Comparison of ENCODE assay signal across 12 cellular contexts in genomic region chr2:63053235-63053888, GRCh38. TPM values are rescaled to one million over a fixed set of nuclear protein-coding genes. Genes with fewer than 3 reads are reported as not detected.
A peak's percentile ranks its signal among the peaks of the same experiment; 100 is the strongest.
DNase-seq lines count a peak whose midpoint lies in the region; ATAC-seq and TF ChIP-seq lines count a peak whose summit lies in the region.
"Had no signal": no experiment of that assay in that cellular context is flagged by ENCODE, and none has a peak within 500 bp of the region (broad histone marks: within the 10 kb centered on the region; RNA-seq: fewer than 3 reads in every experiment).

No MANE protein-coding gene starts in this region.

- H3K4me1 ChIP-seq in CD4-positive, alpha-beta memory T cell (ENCODE audit: insufficient read depth, low read length): peaks cover 72% of the 10 kb centered on the region
- H3K4me1 ChIP-seq in H9 (ENCODE audit: insufficient read depth, low read length) (peaks cover 8% of the 10 kb centered on the region; the same call in 1 of the 2 replicates), colonic mucosa (peaks cover 19% of the 10 kb centered on the region), neural progenitor cell (peaks cover 51% of the 10 kb centered on the region), lower lobe of right lung (peaks cover 79% of the 10 kb centered on the region), tibial artery (peaks cover 6 to 74% (median 55%) of the 10 kb centered on the region in 4 donors), mammary epithelial cell (ENCODE audit: insufficient read depth, low read length) (peaks cover 7% of the 10 kb centered on the region)

- no peak overlapping the region for H3K14ac ChIP-seq in H9 (ENCODE audit: insufficient read depth, low read length)

- H3K23ac ChIP-seq in H9 (ENCODE audit: insufficient read length, low read depth, low read length): no peak overlapping the region

- POLR2A ChIA-PET in CD4-positive, alpha-beta memory T cell (lab: Charles Lee; ENCODE audit: partially characterized antibody): no interaction called here

- no peak for DNase-seq in CD4-positive, alpha-beta memory T cell
- DNase-seq in H9: no peak
- DNase-seq in colonic mucosa: no peak
- DNase-seq in neural progenitor cell (ENCODE audit: low spot score): peak; percentile 43
- no peak for DNase-seq in lower lobe of right lung
- no peak for DNase-seq in tibial artery
- DNase-seq in mammary epithelial cell: no peak
- no peak for DNase-seq in Calu3
- DNase-seq: adrenal gland, C1 segment of cervical spinal cord had no signal

- H3K9ac ChIP-seq in H9 (ENCODE audit: extremely low read depth, insufficient read length, low read length) (no peak overlapping the region), colonic mucosa (ENCODE audit: low read depth in 2 of 2, low read length in 2 of 2) (no peak overlapping the region), neural progenitor cell (no peak overlapping the region), mammary epithelial cell (ENCODE audit: insufficient read depth, low read length) (no peak overlapping the region)

- no peak overlapping the region for H3K4ac ChIP-seq in H9 (ENCODE audit: low read depth, low read length)

- peak overlapping the region in 1 of 7 donors; percentile 53 for H3K27ac Mint-ChIP-seq in CD4-positive, alpha-beta memory T cell
- H3K27ac Mint-ChIP-seq in H9 (no peak overlapping the region), neural progenitor cell (peak overlapping the region; percentile 95), Calu3 (ENCODE audit: unreplicated experiment) (no peak overlapping the region)
- H3K27ac Mint-ChIP-seq: memory B cell had no signal

- H3K4me1 Mint-ChIP-seq in CD4-positive, alpha-beta memory T cell: peaks cover 45 to 84% (median 67%) of the 10 kb centered on the region in 4 donors
- H3K4me1 Mint-ChIP-seq in H9: peaks cover 63 to 76% of the 10 kb centered on the region in 2 experiments
- peaks cover 40% of the 10 kb centered on the region for H3K4me1 Mint-ChIP-seq in neural progenitor cell
- H3K4me1 Mint-ChIP-seq in Calu3 (ENCODE audit: low read depth, unreplicated experiment): peaks cover 9% of the 10 kb centered on the region

- peaks cover 0 to 11% (median 2%) of the 10 kb centered on the region in 8 donors for H3K9me3 Mint-ChIP-seq in CD4-positive, alpha-beta memory T cell
- H3K9me3 Mint-ChIP-seq in H9 (peaks cover 2 to 6% of the 10 kb centered on the region in 2 experiments; a peak in 3 of 5 replicates), neural progenitor cell (peaks cover 30% of the 10 kb centered on the region), Calu3 (ENCODE audit: low read depth, unreplicated experiment) (no peaks in the 10 kb centered on the region)

- H3K56ac ChIP-seq in H9 (ENCODE audit: insufficient read length, low read depth, low read length): no peak overlapping the region

- H3K36me3 ChIP-seq in CD4-positive, alpha-beta memory T cell (ENCODE audit: insufficient read depth, low read length): no peaks in the 10 kb centered on the region
- H3K36me3 ChIP-seq in colonic mucosa: no peaks in the 10 kb centered on the region
- H3K36me3 ChIP-seq in neural progenitor cell: no peaks in the 10 kb centered on the region
- H3K36me3 ChIP-seq in lower lobe of right lung: no peaks in the 10 kb centered on the region
- no peaks in the 10 kb centered on the region for H3K36me3 ChIP-seq in tibial artery
- H3K36me3 ChIP-seq in mammary epithelial cell (ENCODE audit: insufficient read depth, low read length): no peaks in the 10 kb centered on the region
- H3K36me3 ChIP-seq: adrenal gland had no signal

- H3K4me3 Mint-ChIP-seq in CD4-positive, alpha-beta memory T cell: peak overlapping the region in 7 of 8 donors; percentile 10 to 81 (median 74)
- peak overlapping the region in 1 of 2 experiments; percentile 81; a peak in 3 of 5 replicates for H3K4me3 Mint-ChIP-seq in H9
- peak overlapping the region; percentile 98 for H3K4me3 Mint-ChIP-seq in neural progenitor cell
- H3K4me3 Mint-ChIP-seq in Calu3 (ENCODE audit: low read depth, unreplicated experiment): no peak overlapping the region

- no peak overlapping the region for H4K5ac ChIP-seq in H9 (ENCODE audit: insufficient read length, low read depth, low read length)

- ATAC-seq in lower lobe of right lung: no peak

- H4K20me1 ChIP-seq in H9 (ENCODE audit: control insufficient read depth, insufficient read depth, insufficient read length) (peaks cover 5% of the 10 kb centered on the region), neural progenitor cell (ENCODE audit: low read depth) (peaks cover 82% of the 10 kb centered on the region), mammary epithelial cell (ENCODE audit: insufficient read depth, low read length) (no peaks in the 10 kb centered on the region)

- H3K4me3 ChIP-seq in CD4-positive, alpha-beta memory T cell (ENCODE audit: low read length in 2 of 2): no peak overlapping the region
- H3K4me3 ChIP-seq in colonic mucosa: peak overlapping the region; percentile 19
- H3K4me3 ChIP-seq in neural progenitor cell: peak overlapping the region; percentile 93
- no peak overlapping the region for H3K4me3 ChIP-seq in lower lobe of right lung
- no peak overlapping the region for H3K4me3 ChIP-seq in tibial artery
- no peak overlapping the region for H3K4me3 ChIP-seq in mammary epithelial cell (replicated peaks in 1 of 3; ENCODE audit: insufficient read depth in 1 of 3, low read depth in 2 of 3, low read length in 3 of 3)
- H3K4me3 ChIP-seq: adrenal gland had no signal

- H2BK12ac ChIP-seq in H9 (ENCODE audit: insufficient read length, low read depth, low read length): no peak overlapping the region

- H2AK5ac ChIP-seq in H9 (ENCODE audit: insufficient read length, low read length): no peak overlapping the region

- peaks cover 59% of the 10 kb centered on the region for H3F3A ChIP-seq in neural progenitor cell (ENCODE audit: low read depth)

- no peak overlapping the region for H4K8ac ChIP-seq in H9 (replicated peaks; ENCODE audit: insufficient read length, low read depth, low read length)

- H3K4me2 ChIP-seq in H9 (ENCODE audit: insufficient read depth, insufficient read length, low read length) (peak overlapping the region; percentile 74), neural progenitor cell (peak overlapping the region; percentile 94), mammary epithelial cell (ENCODE audit: insufficient read depth, low read depth, low read length) (no peak overlapping the region)

- peaks cover 59 to 74% of the 10 kb centered on the region in 2 donors for H3K27me3 Mint-ChIP-seq in CD4-positive, alpha-beta memory T cell
- H3K27me3 Mint-ChIP-seq in H9 (ENCODE audit: low read depth) (peaks cover 95% of the 10 kb centered on the region), neural progenitor cell (ENCODE audit: insufficient read depth, low read depth) (peaks cover 65% of the 10 kb centered on the region), Calu3 (ENCODE audit: unreplicated experiment) (no peaks in the 10 kb centered on the region)

- CTCF ChIA-PET in CD4-positive, alpha-beta memory T cell (lab: Charles Lee; ENCODE audit: partially characterized antibody): no interaction called here
- CTCF ChIA-PET in mammary epithelial cell (lab: Charles Lee; ENCODE audit: low non-redundant PET) (no interaction called here), Calu3 (lab: Charles Lee) (no interaction called here)

- TF ChIP-seq CTCF in H9 (conservative IDR thresholded peaks at IDR 0.05): no peak
- TF ChIP-seq CTCF in colonic mucosa (IDR thresholded peaks at IDR 0.05): no peak
- no peak for TF ChIP-seq CTCF in neural progenitor cell (IDR thresholded peaks at IDR 0.05)
- no peak for TF ChIP-seq CTCF in lower lobe of right lung (IDR thresholded peaks at IDR 0.05)
- TF ChIP-seq CTCF in tibial artery (IDR thresholded peaks at IDR 0.05): no peak
- no peak for TF ChIP-seq CTCF in mammary epithelial cell (conservative IDR thresholded peaks at IDR 0.05 in 1 of 2, IDR thresholded peaks at IDR 0.05 in 1 of 2; ENCODE audit: extremely low read depth in 1 of 2, insufficient read depth in 1 of 2, low read depth in 1 of 2, low read length in 2 of 2)
- TF ChIP-seq CTCF in Calu3 (IDR thresholded peaks at IDR 0.05; ENCODE audit: unreplicated experiment): no peak

- H3K23me2 ChIP-seq in H9 (ENCODE audit: insufficient read length, low read depth, low read length, poor library complexity, severe bottlenecking): peaks cover 46% of the 10 kb centered on the region

- no peak overlapping the region for H3K18ac ChIP-seq in H9 (ENCODE audit: insufficient read length, low read depth, low read length)

- in situ Hi-C loops in mammary epithelial cell (cut with MboI; ENCODE audit: low sequenced_read_pairs in 2 of 2): no loop called here

- intact Hi-C loops in CD4-positive, alpha-beta memory T cell (cut with micrococcal nuclease): no loop called here
- intact Hi-C loops in colonic mucosa (cut with DNase I): no loop called here
- intact Hi-C loops in lower lobe of right lung (cut with DNase I): no loop called here
- intact Hi-C loops in tibial artery (cut with DNase I; ENCODE audit: low total_unique reads): no loop called here
- intact Hi-C loops in mammary epithelial cell (cut with micrococcal nuclease): loop anchor here (10.0 kb wide), 1 partner anchor 269 kb away; no protein-coding TSS in a partner anchor
- intact Hi-C loops in Calu3 (cut with micrococcal nuclease; ENCODE audit: unreplicated experiment): no loop called here

- no peaks in the 10 kb centered on the region for H3K36me3 Mint-ChIP-seq in CD4-positive, alpha-beta memory T cell
- H3K36me3 Mint-ChIP-seq in H9 (ENCODE audit: insufficient read depth in 1 of 3, low read depth in 3 of 3): peaks cover 0 to 2% (median 0%) of the 10 kb centered on the region in 3 experiments; a peak in 2 of 7 replicates
- H3K36me3 Mint-ChIP-seq in neural progenitor cell: peaks cover 67% of the 10 kb centered on the region
- peaks cover 51% of the 10 kb centered on the region for H3K36me3 Mint-ChIP-seq in Calu3 (ENCODE audit: insufficient read depth, unreplicated experiment)

- H3K79me2 ChIP-seq in H9 (ENCODE audit: insufficient read depth, low read length) (no peaks in the 10 kb centered on the region), neural progenitor cell (ENCODE audit: low read depth) (peaks cover 94% of the 10 kb centered on the region), mammary epithelial cell (ENCODE audit: insufficient read depth, low read length) (no peaks in the 10 kb centered on the region)

- H3K9me3 ChIP-seq in CD4-positive, alpha-beta memory T cell (ENCODE audit: control insufficient read depth in 1 of 2, low read length in 2 of 2): no peaks in the 10 kb centered on the region
- no peaks in the 10 kb centered on the region for H3K9me3 ChIP-seq in H9 (ENCODE audit: control insufficient read depth, low read depth, low read length)
- H3K9me3 ChIP-seq in colonic mucosa: no peaks in the 10 kb centered on the region
- no peaks in the 10 kb centered on the region for H3K9me3 ChIP-seq in neural progenitor cell (ENCODE audit: low read depth)
- no peaks in the 10 kb centered on the region for H3K9me3 ChIP-seq in lower lobe of right lung
- peaks cover 0 to 10% (median 5%) of the 10 kb centered on the region in 3 donors for H3K9me3 ChIP-seq in tibial artery
- peaks cover 4% of the 10 kb centered on the region for H3K9me3 ChIP-seq in mammary epithelial cell (replicated peaks; ENCODE audit: insufficient read depth, low read length)
- H3K9me3 ChIP-seq: adrenal gland, suprapubic skin had no signal

- no peak overlapping the region for H2BK15ac ChIP-seq in H9 (ENCODE audit: low read depth, low read length)

- H3K27me3 ChIP-seq in CD4-positive, alpha-beta memory T cell (ENCODE audit: insufficient read depth, low read length): peaks cover 30% of the 10 kb centered on the region
- H3K27me3 ChIP-seq in H9 (ENCODE audit: insufficient read depth, low read length) (peaks cover 80% of the 10 kb centered on the region), colonic mucosa (peaks cover 98% of the 10 kb centered on the region), neural progenitor cell (peaks cover 70% of the 10 kb centered on the region), lower lobe of right lung (ENCODE audit: low read depth) (peaks cover 100% of the 10 kb centered on the region), tibial artery (peaks cover 11 to 100% of the 10 kb centered on the region in 2 donors), mammary epithelial cell (ENCODE audit: insufficient read depth, low read length) (no peaks in the 10 kb centered on the region)

- BruUV-seq in mammary epithelial cell (replicated peaks; lab: Mats Ljungman, UMichigan): no TSS peak
- BruUV-seq in Calu3 (replicated peaks; lab: Mats Ljungman, UMichigan): no TSS peak

- no peak overlapping the region for H2BK120ac ChIP-seq in H9 (ENCODE audit: low read depth, low read length, poor library complexity, severe bottlenecking)

- H2AFZ ChIP-seq in H9 (ENCODE audit: low read length) (no peak overlapping the region), neural progenitor cell (replicated peaks) (no peak overlapping the region), mammary epithelial cell (ENCODE audit: low read depth, low read length) (no peak overlapping the region)

- H3T11ph ChIP-seq in H9 (ENCODE audit: low read length): no peak overlapping the region

- no peak overlapping the region for H2BK20ac ChIP-seq in H9 (ENCODE audit: low read depth, low read length, poor library complexity, severe bottlenecking)

- H4K91ac ChIP-seq in H9 (ENCODE audit: insufficient read length, low read depth, low read length): no peak overlapping the region

- no peak overlapping the region for H3K27ac ChIP-seq in CD4-positive, alpha-beta memory T cell (ENCODE audit: low read depth, low read length)
- H3K27ac ChIP-seq in H9 (ENCODE audit: insufficient read length, low read depth, low read length) (no peak overlapping the region), colonic mucosa (no peak overlapping the region), neural progenitor cell (no peak overlapping the region), lower lobe of right lung (no peak overlapping the region), tibial artery (no peak overlapping the region), mammary epithelial cell (ENCODE audit: insufficient read depth, low read depth, low read length) (no peak overlapping the region)
- H3K27ac ChIP-seq: adrenal gland, suprapubic skin had no signal

- H3K79me1 ChIP-seq in H9 (ENCODE audit: insufficient read depth, low read depth, low read length, poor library complexity, severe bottlenecking): no peaks in the 10 kb centered on the region

- dilution Hi-C loops in mammary epithelial cell (cut with HindIII; ENCODE audit: low sequenced_read_pairs): no loop called here

- no CpG with 5 or more reads among the region's 31 CpGs for WGBS in H9 (ENCODE audit: extremely low coverage, insufficient read length, low lambda C conversion rate)
- 93% methylated on average over 24 of the region's 31 CpGs for WGBS in mammary epithelial cell (ENCODE audit: low coverage, missing lambda C conversion rate)

- H2BK5ac ChIP-seq in H9 (ENCODE audit: insufficient read length, low read length): no peak overlapping the region

RNA-seq across cellular contexts. Expression of gene OTX1, which starts 2.7 kb away (rescaled TPM):
- not detected for total RNA-seq in CD4-positive, alpha-beta memory T cell
- not detected for polyA plus RNA-seq in CD4-positive, alpha-beta memory T cell
- total RNA-seq in H9 (2021) (0.11 and 0.13 TPM in 2 replicates), colonic mucosa (not detected), neural progenitor cell (ENCODE audit: low replicate concordance) (7.9 and 23.3 TPM in 2 replicates), lower lobe of right lung (0.27 TPM), mammary epithelial cell (1 to 10 TPM; 1.0 to 2.9 TPM), Calu3 (2022) (7.1 and 8.3 TPM in 2 replicates)
- 0.34 TPM for polyA plus RNA-seq in mammary epithelial cell
- 1.8 TPM for polyA minus RNA-seq in mammary epithelial cell
- total RNA-seq: adrenal gland had no signal

Comparison
In these comparisons a context has a peak if more than half of its experiments do, and no peak if none do; other contexts are left out.
1. H3K4me3 ChIP-seq: peak in colonic mucosa (single experiment) and neural progenitor cell (single experiment); none in CD4-positive, alpha-beta memory T cell (0 of 2), lower lobe of right lung (single experiment), tibial artery (0 of 2) and mammary epithelial cell (0 of 3).